ENCODE assay signal across 1 cellular context in the genomic region with DNA sequence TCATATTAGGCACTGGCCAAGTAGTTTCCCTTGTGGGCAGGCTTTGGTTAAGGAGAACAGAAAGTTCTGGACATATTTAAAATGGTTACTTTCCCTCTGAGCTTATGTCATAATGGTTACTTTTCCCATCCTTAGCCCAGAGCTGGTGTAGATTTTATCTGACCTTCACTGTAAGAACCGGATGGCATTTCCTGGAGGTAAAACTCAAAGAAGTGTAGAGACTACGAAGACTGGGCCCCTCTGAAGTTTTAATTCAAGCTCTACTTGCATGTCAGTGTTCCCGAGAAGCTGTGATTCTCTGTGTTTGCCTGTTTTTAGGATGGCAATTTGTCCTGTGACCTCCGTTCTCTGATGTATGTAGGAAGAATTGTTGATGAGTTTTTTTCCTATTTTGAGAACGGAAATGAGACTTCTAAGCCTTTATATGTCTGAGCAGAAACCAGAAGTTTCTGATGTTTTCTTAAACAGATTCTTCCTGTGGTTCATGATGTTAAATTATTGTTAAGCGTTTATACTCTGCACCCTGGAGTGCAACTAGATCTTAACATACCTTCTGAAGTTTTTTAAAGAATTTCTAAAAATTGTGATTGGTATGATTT.
TF ChIP-seq lines count a peak whose summit lies in the region.

No MANE protein-coding gene starts in this region.

TF ChIP-seq in H1, 55 proteins besides CTCF, POLR2A, EP300 and RAD21:
- TF ChIP-seq CREB1 (IDR thresholded peaks at IDR 0.05) (no peak), NANOG (IDR thresholded peaks at IDR 0.05; ENCODE audit: insufficient read depth, low read depth, low read length, poor library complexity, severe bottlenecking) (no peak)
